In genomic region chrX:82764521-82764920, GRCh38 we compare ENCODE assay signal across 25 cellular contexts.
A peak's percentile ranks its signal among the peaks of the same experiment; 100 is the strongest.
DNase-seq lines count a peak whose midpoint lies in the region; ATAC-seq, FAIRE-seq and TF ChIP-seq lines count a peak whose summit lies in the region.
"Had no signal": no experiment of that assay in that cellular context is flagged by ENCODE, and none has a peak within 500 bp of the region (broad histone marks: within the 10 kb centered on the region; RNA-seq: fewer than 3 reads in every experiment).

No MANE protein-coding gene starts in this region.

- no peak for DNase-seq in MCF 10A (ENCODE audit: unreplicated experiment)
- no peak for DNase-seq in breast epithelium (ENCODE audit: low spot score in 2 of 2)
- DNase-seq in astrocyte (ENCODE audit: low read depth) = no peak
- no peak for DNase-seq in prostate gland (ENCODE audit: low spot score)
- DNase-seq in SK-N-DZ (ENCODE audit: low spot score) = no peak
- DNase-seq in NOMO-1 treated with dmso at 0.1 percent for 144 hours (lab: John Stamatoyannopoulos, UW; ENCODE audit: unreplicated experiment) = no peak
- DNase-seq: ACHN; AML-193; BE2C; CD4-positive, alpha-beta T cell; CD8-positive, alpha-beta memory T cell; DMS 273 treated with DMSO at 0.1 percent for 48 hours; DMS79; EL; GDM1; H9; HFFc6 had no signal

- no peak overlapping the region for H3K4me2 ChIP-seq in astrocyte (ENCODE audit: low read length)
- H3K4me2 ChIP-seq: GM23338 had no signal

- CTCF ChIA-PET in MCF 10A (lab: Yijun Ruan, JAX) = interaction anchor here (0.7 kb wide), 1 partner anchor 96 kb away, joined by 3 read pairs; no protein-coding TSS in a partner anchor

- H3K4me3 ChIP-seq in breast epithelium = no peak overlapping the region
- H3K4me3 ChIP-seq in astrocyte (ENCODE audit: insufficient read depth, low read depth, low read length) = no peak overlapping the region
- no peak overlapping the region for H3K4me3 ChIP-seq in prostate gland
- H3K4me3 ChIP-seq: BLaER1 treated with 17β-estradiol and CSF1 and Interleukin-3, amounts not matched to agents 10 nM and 100 nM; GM12878; GM23338 had no signal

- TF ChIP-seq POLR2A in breast epithelium (IDR thresholded peaks at IDR 0.05) (no peak), prostate gland (IDR thresholded peaks at IDR 0.05) (no peak)

- 56% methylated on average over 2 of the region's 2 CpGs for WGBS in prostate gland

- no peak overlapping the region for H2AFZ ChIP-seq in astrocyte (ENCODE audit: low read depth, low read length)
- H2AFZ ChIP-seq: GM23338 had no signal

- no peak for ATAC-seq in GM21528 (IDR thresholded peaks at IDR 0.05; ENCODE audit: low FRiP score, unreplicated experiment)
- ATAC-seq: GM12878, GM23338 had no signal

- TF ChIP-seq CTCF in MCF 10A (IDR thresholded peaks at IDR 0.05; ENCODE audit: unreplicated experiment) (no peak), breast epithelium (IDR thresholded peaks at IDR 0.05) (no peak), astrocyte (IDR thresholded peaks at IDR 0.05; ENCODE audit: insufficient read depth, low read depth, low read length) (no peak), prostate gland (IDR thresholded peaks at IDR 0.05) (no peak)

- H3K27ac Mint-ChIP-seq in MCF 10A (ENCODE audit: low read depth, unreplicated experiment) (peak overlapping the region; percentile 84), astrocyte (ENCODE audit: unreplicated experiment) (no peak overlapping the region)
- H3K27ac Mint-ChIP-seq: CD14-positive monocyte; CD4-positive, alpha-beta T cell; CD8-positive, alpha-beta memory T cell; GM23338; H9; HFFc6 had no signal

- intact Hi-C loops in MCF 10A (cut with micrococcal nuclease) (no loop called here), breast epithelium (cut with DNase I; ENCODE audit: low total_unique reads) (no loop called here), prostate gland (cut with DNase I) (no loop called here)

- peaks cover 56% of the 10 kb centered on the region for H3K36me3 Mint-ChIP-seq in MCF 10A (ENCODE audit: insufficient read depth, unreplicated experiment)
- no peaks in the 10 kb centered on the region for H3K36me3 Mint-ChIP-seq in astrocyte (ENCODE audit: low read depth, unreplicated experiment)
- H3K36me3 Mint-ChIP-seq: CD14-positive monocyte; CD8-positive, alpha-beta memory T cell had no signal

- H3K9me3 Mint-ChIP-seq in MCF 10A (ENCODE audit: unreplicated experiment) = peaks cover 28% of the 10 kb centered on the region
- H3K9me3 Mint-ChIP-seq in astrocyte (ENCODE audit: unreplicated experiment) = peaks cover 6% of the 10 kb centered on the region

- H3K27me3 ChIP-seq in breast epithelium = no peaks in the 10 kb centered on the region
- H3K27me3 ChIP-seq in astrocyte (ENCODE audit: insufficient read depth, low read length) = no peaks in the 10 kb centered on the region
- H3K27me3 ChIP-seq in prostate gland (replicated peaks; ENCODE audit: insufficient read depth) = no peaks in the 10 kb centered on the region
- H3K27me3 ChIP-seq: BE2C had no signal

- peaks cover 26% of the 10 kb centered on the region for H3K4me1 Mint-ChIP-seq in MCF 10A (ENCODE audit: insufficient read depth, unreplicated experiment)
- no peaks in the 10 kb centered on the region for H3K4me1 Mint-ChIP-seq in astrocyte (ENCODE audit: low read depth, unreplicated experiment)
- H3K4me1 Mint-ChIP-seq: CD14-positive monocyte; CD8-positive, alpha-beta memory T cell; GM23338; H9 had no signal

- H3K4me3 Mint-ChIP-seq in MCF 10A (ENCODE audit: unreplicated experiment) (peak overlapping the region; percentile 13), astrocyte (ENCODE audit: unreplicated experiment) (no peak overlapping the region)
- H3K4me3 Mint-ChIP-seq: CD14-positive monocyte; CD4-positive, alpha-beta T cell; CD8-positive, alpha-beta memory T cell; GM23338; H9; HFFc6 had no signal

- H4K20me1 ChIP-seq in astrocyte (ENCODE audit: insufficient read depth, low read length) = no peaks in the 10 kb centered on the region
- H4K20me1 ChIP-seq: BLaER1 treated with 17β-estradiol and CSF1 and Interleukin-3, amounts not matched to agents 10 nM and 100 nM had no signal

- H3K79me2 ChIP-seq in astrocyte (ENCODE audit: insufficient read depth, low read length) = no peaks in the 10 kb centered on the region

- H3K4me1 ChIP-seq in breast epithelium (no peaks in the 10 kb centered on the region), astrocyte (ENCODE audit: insufficient read depth, low read length) (no peaks in the 10 kb centered on the region), prostate gland (replicated peaks) (no peaks in the 10 kb centered on the region)
- H3K4me1 ChIP-seq: BE2C had no signal

- no peak overlapping the region for H3K9ac ChIP-seq in astrocyte (ENCODE audit: low read length)
- H3K9ac ChIP-seq: BLaER1 treated with 17β-estradiol and CSF1 and Interleukin-3, amounts not matched to agents 10 nM and 100 nM had no signal

- BruUV-seq in MCF 10A (replicated peaks; lab: Mats Ljungman, UMichigan) = no TSS peak

- H3K36me3 ChIP-seq in breast epithelium (no peaks in the 10 kb centered on the region), astrocyte (ENCODE audit: insufficient read depth, low read length) (no peaks in the 10 kb centered on the region), prostate gland (no peaks in the 10 kb centered on the region)
- H3K36me3 ChIP-seq: BE2C; BLaER1 treated with 17β-estradiol and CSF1 and Interleukin-3, amounts not matched to agents 10 nM and 100 nM had no signal

- H3K27me3 Mint-ChIP-seq in MCF 10A (ENCODE audit: insufficient read depth, unreplicated experiment) = no peaks in the 10 kb centered on the region
- H3K27me3 Mint-ChIP-seq in astrocyte (ENCODE audit: low read depth, unreplicated experiment) = no peaks in the 10 kb centered on the region
- H3K27me3 Mint-ChIP-seq: CD4-positive, alpha-beta T cell had no signal

- POLR2A ChIA-PET in MCF 10A (lab: Yijun Ruan, JAX) = no interaction called here

- FAIRE-seq in astrocyte (lab: Jason Lieb, UNC) = peak; percentile 81
- FAIRE-seq: A204.1, D721Med, GM12878, GM19239 had no signal

- H3K9me3 ChIP-seq in breast epithelium = peaks cover 9 to 10% of the 10 kb centered on the region in 2 donors
- H3K9me3 ChIP-seq in astrocyte (ENCODE audit: insufficient read depth, low read depth, low read length) = no peaks in the 10 kb centered on the region
- H3K9me3 ChIP-seq in prostate gland = no peaks in the 10 kb centered on the region
- H3K9me3 ChIP-seq: BE2C had no signal

- H3K27ac ChIP-seq in breast epithelium (no peak overlapping the region), astrocyte (ENCODE audit: low read depth, low read length) (no peak overlapping the region), prostate gland (peak overlapping the region; percentile 26 to 31)
- H3K27ac ChIP-seq: BLaER1 treated with 17β-estradiol and CSF1 and Interleukin-3, amounts not matched to agents 10 nM and 100 nM had no signal

Comparison
In these comparisons a context has a peak if more than half of its experiments do, and no peak if none do; other contexts are left out.
1. H3K27ac ChIP-seq: peak in prostate gland (2 of 2); none in breast epithelium (0 of 2) and astrocyte (single experiment).